In genomic region chr14:50064993-50065392, GRCh38 we compare ENCODE assay signal across 8 cellular contexts. TPM values are rescaled to one million over a fixed set of nuclear protein-coding genes. Genes with fewer than 3 reads are reported as not detected.
DNase-seq lines count a peak whose midpoint lies in the region; ATAC-seq and TF ChIP-seq lines count a peak whose summit lies in the region.

No MANE protein-coding gene starts in this region.

- WGBS in lower leg skin, 2 donors, result 41 to 47% methylated on average over 4 of the region's 4 CpGs

- no peaks in the 10 kb centered on the region for H3K36me3 ChIP-seq in GM06990 (ENCODE audit: control insufficient read depth, insufficient read depth, low read length)
- H3K36me3 ChIP-seq in KOPT-K1 (ENCODE audit: insufficient read depth, low read length), result no peaks in the 10 kb centered on the region

- CTCF ChIA-PET in activated CD8-positive, alpha-beta memory T cell treated with anti-CD3 and anti-CD28 coated beads, Interleukin-2, amount 10 ng/mL, durations not matched to agents 7 days and 5 days (lab: Charles Lee), result interaction anchor here (1.0 to 5.2 kb wide), 7 partner anchors 17 to 211 kb away, joined by 3 to 59 read pairs (median 4); no protein-coding TSS in a partner anchor

- no peaks in the 10 kb centered on the region for H3K27me3 ChIP-seq in GM06990 (replicated peaks; ENCODE audit: control insufficient read depth, insufficient read depth, low read length)

- TF ChIP-seq CTCF in GM06990 (IDR thresholded peaks at IDR 0.05; ENCODE audit: insufficient read depth, low read length, poor library complexity, severe bottlenecking) (no peak), lower leg skin (IDR thresholded peaks at IDR 0.05) (no peak)

- H3K36me3 Mint-ChIP-seq in activated CD8-positive, alpha-beta memory T cell treated with anti-CD3 and anti-CD28 coated beads, Interleukin-2, amount 10 ng/mL, durations not matched to agents 7 days and 5 days, result peaks cover 21% of the 10 kb centered on the region

- intact Hi-C loops in lower leg skin (cut with DNase I; ENCODE audit: low total_unique reads), result no loop called here

- H3K4me3 Mint-ChIP-seq in activated CD8-positive, alpha-beta memory T cell treated with anti-CD3 and anti-CD28 coated beads, Interleukin-2, amount 10 ng/mL, durations not matched to agents 7 days and 5 days, result peak overlapping the region; percentile 22

- peak; percentile 61 for ATAC-seq in GM21619 (IDR thresholded peaks at IDR 0.05; ENCODE audit: unreplicated experiment)
- peak; percentile 69 for ATAC-seq in activated CD8-positive, alpha-beta memory T cell treated with anti-CD3 and anti-CD28 coated beads, Interleukin-2, amount 10 ng/mL, durations not matched to agents 7 days and 5 days

- H3K4me3 ChIP-seq in GM06990 (replicated peaks; ENCODE audit: low read depth, low read length) (no peak overlapping the region), lower leg skin (ENCODE audit: low read depth, poor library complexity, severe bottlenecking) (no peak overlapping the region)

- H3K27ac Mint-ChIP-seq in activated CD8-positive, alpha-beta memory T cell treated with anti-CD3 and anti-CD28 coated beads, Interleukin-2, amount 10 ng/mL, durations not matched to agents 7 days and 5 days, result peak overlapping the region; percentile 96

- no peaks in the 10 kb centered on the region for H3K27me3 Mint-ChIP-seq in activated CD8-positive, alpha-beta memory T cell treated with anti-CD3 and anti-CD28 coated beads, Interleukin-2, amount 10 ng/mL, durations not matched to agents 7 days and 5 days

- H3K4me1 Mint-ChIP-seq in activated CD8-positive, alpha-beta memory T cell treated with anti-CD3 and anti-CD28 coated beads, Interleukin-2, amount 10 ng/mL, durations not matched to agents 7 days and 5 days, result peaks cover 72% of the 10 kb centered on the region

- DNase-seq in GM06990 (ENCODE audit: extremely low read depth, insufficient read length) (peak; percentile 72), lower leg skin (ENCODE audit: low spot score in 2 of 2) (peak; percentile 85 to 88), NCI-H2196 (lab: John Stamatoyannopoulos, UW; ENCODE audit: unreplicated experiment) (no peak), NCI-H1092 treated with DMSO at 0.1 percent for 48 hours (lab: John Stamatoyannopoulos, UW) (no peak), NCI-H82 (lab: John Stamatoyannopoulos, UW) (no peak)
- peak; percentile 91 for DNase-seq in activated CD8-positive, alpha-beta memory T cell treated with anti-CD3 and anti-CD28 coated beads, Interleukin-2, amount 10 ng/mL, durations not matched to agents 7 days and 5 days

- H3K9me3 Mint-ChIP-seq in activated CD8-positive, alpha-beta memory T cell treated with anti-CD3 and anti-CD28 coated beads, Interleukin-2, amount 10 ng/mL, durations not matched to agents 7 days and 5 days (ENCODE audit: low read depth), result no peaks in the 10 kb centered on the region

- no peaks in the 10 kb centered on the region for H3K9me3 ChIP-seq in KOPT-K1 (ENCODE audit: insufficient read depth, low read length, poor library complexity, severe bottlenecking)

- H3K27ac ChIP-seq in KOPT-K1 (ENCODE audit: low read depth, low read length, poor library complexity, severe bottlenecking), result peak overlapping the region; percentile 87

- no peak for TF ChIP-seq POLR2A in lower leg skin (IDR thresholded peaks at IDR 0.05)

RNA-seq across cellular contexts. Expression of gene VCPKMT, which starts 51.4 kb away (rescaled TPM):
- total RNA-seq in activated CD8-positive, alpha-beta memory T cell treated with anti-CD3 and anti-CD28 coated beads, Interleukin-2, amount 10 ng/mL, durations not matched to agents 7 days and 5 days, result 10 to 100 TPM; 12.0 to 14.5 TPM
- 10 to 100 TPM in 1 of 4 donors, 1 to 10 TPM in 3; 3.3 to 13.0 (median 6.1) TPM for total RNA-seq in lower leg skin

Comparison
In these comparisons a context has a peak if more than half of its experiments do, and no peak if none do; other contexts are left out.
1. DNase-seq: peak in GM06990 (single experiment), activated CD8-positive, alpha-beta memory T cell treated with anti-CD3 and anti-CD28 coated beads, Interleukin-2, amount 10 ng/mL, durations not matched to agents 7 days and 5 days (single experiment) and lower leg skin (2 of 2); none in NCI-H2196 (single experiment), NCI-H1092 treated with DMSO at 0.1 percent for 48 hours (single experiment) and NCI-H82 (single experiment).